23 cellular contexts compared by ENCODE assay signal in genomic region chr1:14242870-14243269, GRCh38.
"Had no signal": no experiment of that assay in that cellular context is flagged by ENCODE, and none has a peak within 500 bp of the region (broad histone marks: within the 10 kb centered on the region; RNA-seq: fewer than 3 reads in every experiment).

No MANE protein-coding gene starts in this region.

- H3K27me3 Mint-ChIP-seq: stimulated activated naive CD8-positive, alpha-beta T cell treated with anti-CD3 and anti-CD28 coated beads, Interleukin-15, Interleukin-2, amounts not matched to agents 100 ng/mL and 50 ng/mL, for 24 hours had no signal

- H3K36me3 ChIP-seq: gastrocnemius medialis, neutrophil, pancreas, right lobe of liver, suprapubic skin, transverse colon, vagina had no signal

- DNase-seq: dermis blood vessel endothelial cell; head of caudate nucleus; kidney; mesenchymal stem cell; mucosa of descending colon; naive B cell; pancreas; right lobe of liver; small intestine; stimulated activated CD4-positive, alpha-beta T cell treated with anti-CD3 and anti-CD28 coated beads, Interleukin-15, amount 100 ng/mL, for 24 hours; stimulated activated CD4-positive, alpha-beta T cell treated with anti-CD3 and anti-CD28 coated beads, Interleukin-2, amount 100 ng/mL, for 48 hours; stimulated activated naive B cell treated with anti-CD40 and anti-IgM and Interleukin-4, amounts not matched to agents 10 μg/mL and 1 μg/mL and 100 μg/mL, for 72 hours; transverse colon had no signal

- H3K27me3 ChIP-seq: gastrocnemius medialis, hepatocyte, neutrophil, pancreas, right lobe of liver, suprapubic skin, transverse colon, vagina had no signal

- H3K79me2 ChIP-seq: hepatocyte had no signal

- H2AFZ ChIP-seq: hepatocyte had no signal

- H3K4me1 ChIP-seq: gastrocnemius medialis, pancreas, right lobe of liver, suprapubic skin, transverse colon, vagina had no signal

- H3K4me2 ChIP-seq: hepatocyte had no signal

- H3K4me3 Mint-ChIP-seq: mesothelial cell of epicardium; naive B cell; natural killer cell treated with Interleukin-12 subunit alpha and Interleukin-12 subunit beta and Interleukin-15 and Interleukin-18, amount 100 ng/mL, for 72 hours; stimulated activated naive B cell treated with anti-CD40 and anti-IgM and Interleukin-4, amounts not matched to agents 10 μg/mL and 1 μg/mL and 100 μg/mL, for 72 hours; stimulated activated naive CD8-positive, alpha-beta T cell treated with anti-CD3 and anti-CD28 coated beads, Interleukin-15, Interleukin-2, amounts not matched to agents 100 ng/mL and 50 ng/mL, for 24 hours had no signal

- H3K27ac ChIP-seq: coronary artery, gastrocnemius medialis, hepatocyte, neutrophil, pancreas, right lobe of liver, suprapubic skin, vagina had no signal

- H3K27ac Mint-ChIP-seq: mesothelial cell of epicardium; natural killer cell treated with Interleukin-12 subunit alpha and Interleukin-12 subunit beta and Interleukin-15 and Interleukin-18, amount 100 ng/mL, for 72 hours; stimulated activated naive B cell treated with anti-CD40 and anti-IgM and Interleukin-4, amounts not matched to agents 10 μg/mL and 1 μg/mL and 100 μg/mL, for 72 hours; stimulated activated naive CD8-positive, alpha-beta T cell treated with anti-CD3 and anti-CD28 coated beads, Interleukin-15, Interleukin-2, amounts not matched to agents 100 ng/mL and 50 ng/mL, for 24 hours had no signal

- H3K4me1 Mint-ChIP-seq: mesothelial cell of epicardium; naive B cell; stimulated activated naive B cell treated with anti-CD40 and anti-IgM and Interleukin-4, amounts not matched to agents 10 μg/mL and 1 μg/mL and 100 μg/mL, for 72 hours had no signal

- H3K4me3 ChIP-seq: coronary artery, gastrocnemius medialis, hepatocyte, lung, mucosa of descending colon, pancreas, right lobe of liver, suprapubic skin, transverse colon, vagina had no signal

- H3K9me3 ChIP-seq: gastrocnemius medialis, mucosa of descending colon, neutrophil, pancreas, right lobe of liver, suprapubic skin, transverse colon, vagina had no signal

- H3K9me3 Mint-ChIP-seq: mesothelial cell of epicardium; natural killer cell treated with Interleukin-12 subunit alpha and Interleukin-12 subunit beta and Interleukin-15 and Interleukin-18, amount 100 ng/mL, for 72 hours; stimulated activated naive B cell treated with anti-CD40 and anti-IgM and Interleukin-4, amounts not matched to agents 10 μg/mL and 1 μg/mL and 100 μg/mL, for 72 hours; stimulated activated naive CD8-positive, alpha-beta T cell treated with anti-CD3 and anti-CD28 coated beads, Interleukin-15, Interleukin-2, amounts not matched to agents 100 ng/mL and 50 ng/mL, for 24 hours had no signal

- H3K36me3 Mint-ChIP-seq: mesothelial cell of epicardium; naive B cell; natural killer cell treated with Interleukin-12 subunit alpha and Interleukin-12 subunit beta and Interleukin-15 and Interleukin-18, amount 100 ng/mL, for 72 hours; stimulated activated naive B cell treated with anti-CD40 and anti-IgM and Interleukin-4, amounts not matched to agents 10 μg/mL and 1 μg/mL and 100 μg/mL, for 72 hours had no signal
